8 cellular contexts compared by ENCODE assay signal in genomic region chr9:111598730-111599091, GRCh38. TPM values are rescaled to one million over a fixed set of nuclear protein-coding genes. Genes with fewer than 3 reads are reported as not detected.
A peak's percentile ranks its signal among the peaks of the same experiment; 100 is the strongest.
DNase-seq lines count a peak whose midpoint lies in the region; ATAC-seq and TF ChIP-seq lines count a peak whose summit lies in the region.

No MANE protein-coding gene starts in this region.

- H3K36me3 ChIP-seq in HUES48 (ENCODE audit: control insufficient read depth, insufficient read depth, low read length) (peaks cover 26% of the 10 kb centered on the region), heart left ventricle (peaks cover 0 to 36% (median 26%) of the 10 kb centered on the region in 9 donors), psoas muscle (ENCODE audit: insufficient read depth in 1 of 2, low read depth in 1 of 2) (peaks cover under 1 to 31% of the 10 kb centered on the region in 2 donors)

- WGBS in heart left ventricle, 4 donors: 1 to 2% (median 1%) methylated on average over 16 of the region's 16 CpGs
- WGBS in psoas muscle, 3 donors: 1 to 2% (median 1%) methylated on average over 16 of the region's 16 CpGs

- no peak for TF ChIP-seq POLR2A in heart left ventricle (IDR thresholded peaks at IDR 0.05)

- H3K9me3 ChIP-seq in HUES48 (ENCODE audit: control insufficient read depth, insufficient read depth, low read length) (no peaks in the 10 kb centered on the region), heart left ventricle (no peaks in the 10 kb centered on the region), psoas muscle (no peaks in the 10 kb centered on the region)

- intact Hi-C loops in heart left ventricle (cut with DNase I) (loop anchor here in 4 of 10 donors (2.0 to 10.0 kb wide), 8 partner anchors 32 to 484 kb away; partner anchors contain the start of genes DNAJC25 (in 3 of the 4) and UGCG (in 1 of the 4)), psoas muscle (cut with DNase I) (loop anchor here in 1 of 2 donors (5.0 kb wide), 2 partner anchors 34 to 94 kb away; partner anchors contain the start of gene DNAJC25)

- H3K27ac ChIP-seq in HUES48 (ENCODE audit: low read depth, low read length) (peak overlapping the region; percentile 21), heart left ventricle (peak overlapping the region; percentile 54 to 93 (median 86)), psoas muscle (peak overlapping the region; percentile 74)

- DNase-seq in GM04504 (ENCODE audit: low read depth) (peak; percentile 20), heart left ventricle (peak in 2 of 5 donors; percentile 39 to 42), psoas muscle (peak; percentile 71 to 77), LoVo (ENCODE audit: low spot score) (no peak), putamen (ENCODE audit: low spot score) (no peak)
- peak; percentile 20 for DNase-seq in activated naive CD4-positive, alpha-beta T cell treated with anti-CD3 and anti-CD28 coated beads, Interleukin-2, amount 50 U/mL, for 16 hours

- H3K4me3 ChIP-seq in HUES48 (ENCODE audit: low read depth, low read length) (peak overlapping the region; percentile 90), heart left ventricle (peak overlapping the region; percentile 68 to 92 (median 76)), psoas muscle (peak overlapping the region; percentile 85)

- peak in 2 of 4 donors; percentile 4 to 56 for ATAC-seq in heart left ventricle
- peak; percentile 45 to 81 (median 72) for ATAC-seq in psoas muscle
- ATAC-seq in HG03442 (IDR thresholded peaks at IDR 0.05; ENCODE audit: unreplicated experiment): no peak

- peak overlapping the region; percentile 12; the same call in 1 of the 2 replicates for H3K9ac ChIP-seq in HUES48 (ENCODE audit: low read depth, low read length)

- no peak for TF ChIP-seq CTCF in heart left ventricle (IDR thresholded peaks at IDR 0.05)
- no peak for TF ChIP-seq CTCF in psoas muscle (IDR thresholded peaks at IDR 0.05)

- H3K27me3 ChIP-seq in HUES48 (ENCODE audit: control insufficient read depth, insufficient read depth, low read length) (peaks cover 4% of the 10 kb centered on the region; the same call in 1 of the 2 replicates), heart left ventricle (no peaks in the 10 kb centered on the region), psoas muscle (ENCODE audit: insufficient read depth in 3 of 3, low read length in 2 of 3) (no peaks in the 10 kb centered on the region)

- H3K4me1 ChIP-seq in HUES48 (ENCODE audit: control insufficient read depth, insufficient read depth, low read length) (peaks cover 3% of the 10 kb centered on the region; the same call in 1 of the 2 replicates), heart left ventricle (peaks cover 0 to 29% (median 2%) of the 10 kb centered on the region in 12 donors), psoas muscle (peaks cover 3% of the 10 kb centered on the region)

RNA-seq across cellular contexts. Expression of gene PTGR1, which starts 0.7 kb away (rescaled TPM):
- total RNA-seq in heart left ventricle (10 to 100 TPM; 17.3 to 51.9 (median 41.9) TPM), psoas muscle (10 to 100 TPM in 3 of 4 donors, 1 to 10 TPM in 1; 8.6 to 32.2 (median 15.5) TPM)
- polyA plus RNA-seq in heart left ventricle (10 to 100 TPM; 12.7 to 30.1 TPM), psoas muscle (10 to 100 TPM in 2 of 3 donors, 1 to 10 TPM in 1; 8.0 to 22.5 (median 22.5) TPM)

RNA-seq across cellular contexts. Expression of gene DNAJC25, which starts 32.4 kb away (rescaled TPM):
- total RNA-seq in heart left ventricle: 1 to 10 TPM; 3.9 to 7.3 (median 5.0) TPM
- 1 to 10 TPM; 3.8 to 8.2 TPM for polyA plus RNA-seq in heart left ventricle
- 1 to 10 TPM; 1.9 to 5.6 (median 4.5) TPM for total RNA-seq in psoas muscle
- 10 to 100 TPM in 2 of 3 donors, 1 to 10 TPM in 1; 7.4 to 20.1 (median 19.9) TPM for polyA plus RNA-seq in psoas muscle

Comparison
In these comparisons a context has a peak if more than half of its experiments do, and no peak if none do; other contexts are left out.
1. DNase-seq: peak in GM04504 (single experiment), activated naive CD4-positive, alpha-beta T cell treated with anti-CD3 and anti-CD28 coated beads, Interleukin-2, amount 50 U/mL, for 16 hours (single experiment) and psoas muscle (2 of 2); none in LoVo (single experiment) and putamen (single experiment).
2. H3K27ac ChIP-seq: peak in every context shown above with its lines; median percentile 86 in heart left ventricle; 74 in psoas muscle; 21 in HUES48.
3. Peak in every context shown above with its lines, with median percentiles within 50 percentile points of each other: H3K4me3 ChIP-seq.